Comparison of ENCODE assay signal across 12 cellular contexts in the genomic region with DNA sequence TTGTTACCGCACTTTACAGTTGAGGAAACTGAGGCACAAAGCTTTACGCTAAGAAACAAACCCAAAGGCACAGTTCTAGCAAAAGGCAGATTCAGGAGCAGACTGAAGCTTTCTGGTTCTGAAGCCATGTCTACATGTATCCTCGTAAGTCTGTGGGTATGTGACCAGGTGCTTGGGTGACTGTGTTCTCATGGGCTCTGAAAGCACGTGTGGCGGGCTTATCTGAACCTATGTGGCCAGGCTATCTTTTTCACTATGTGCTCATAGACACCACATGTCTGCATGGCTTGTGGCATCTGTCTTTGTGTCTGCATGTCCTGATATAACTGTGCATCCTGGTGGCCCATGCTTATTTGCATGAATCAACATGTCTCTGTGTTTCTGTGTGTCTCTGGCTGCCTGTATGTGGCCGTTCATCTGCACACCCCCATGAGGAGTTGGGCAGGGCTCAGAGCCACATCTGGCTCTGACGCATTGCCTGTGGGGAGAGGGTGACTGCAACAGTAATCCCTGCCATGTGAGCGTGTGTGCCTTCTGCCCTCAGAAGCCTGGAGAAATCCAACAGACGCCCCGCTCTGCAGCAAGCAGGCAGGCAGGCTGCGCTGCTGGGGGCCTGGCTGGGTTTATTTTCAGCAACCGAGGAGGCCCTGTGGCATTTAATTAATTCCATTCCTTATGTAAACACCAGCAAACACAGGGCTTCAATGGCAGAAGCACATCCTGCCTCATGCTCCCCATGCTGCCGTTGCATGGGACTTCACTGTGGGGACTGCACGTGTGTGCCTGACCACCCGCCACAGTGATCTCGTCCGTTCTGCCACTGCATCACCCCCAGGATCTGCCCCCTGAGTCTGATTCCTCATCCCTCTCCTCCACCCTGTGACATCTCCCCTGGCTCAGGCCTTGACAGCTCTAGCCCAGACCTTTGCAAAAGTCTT.
DNase-seq lines count a peak whose midpoint lies in the region; ATAC-seq and TF ChIP-seq lines count a peak whose summit lies in the region.
"Had no signal": no experiment of that assay in that cellular context is flagged by ENCODE, and none has a peak within 500 bp of the region (broad histone marks: within the 10 kb centered on the region; RNA-seq: fewer than 3 reads in every experiment).

No MANE protein-coding gene starts in this region.

- no peaks in the 10 kb centered on the region for H3K9me3 Mint-ChIP-seq in activated CD8-positive, alpha-beta memory T cell treated with anti-CD3 and anti-CD28 coated beads, Interleukin-2, amount 10 ng/mL, durations not matched to agents 7 days and 5 days (ENCODE audit: low read depth)
- H3K9me3 Mint-ChIP-seq in activated naive CD4-positive, alpha-beta T cell treated with anti-CD3 and anti-CD28 coated beads, Interleukin-2, amount 50 U/mL, for 72 hours: no peaks in the 10 kb centered on the region
- H3K9me3 Mint-ChIP-seq: T-helper 1 cell treated with Interleukin-12 subunit alpha and Interleukin-12 subunit beta and Interleukin-4 antibody, amounts not matched to agents 30 μg/mL and 1 μg/mL, for 36 hours had no signal

- H3K36me3 Mint-ChIP-seq in activated CD8-positive, alpha-beta memory T cell treated with anti-CD3 and anti-CD28 coated beads, Interleukin-2, amount 10 ng/mL, durations not matched to agents 7 days and 5 days: no peaks in the 10 kb centered on the region
- no peaks in the 10 kb centered on the region for H3K36me3 Mint-ChIP-seq in activated naive CD4-positive, alpha-beta T cell treated with anti-CD3 and anti-CD28 coated beads, Interleukin-2, amount 50 U/mL, for 72 hours
- H3K36me3 Mint-ChIP-seq: CD4-positive, CD25-positive, alpha-beta regulatory T cell; memory B cell had no signal

- H3K4me1 Mint-ChIP-seq in activated CD8-positive, alpha-beta memory T cell treated with anti-CD3 and anti-CD28 coated beads, Interleukin-2, amount 10 ng/mL, durations not matched to agents 7 days and 5 days: no peaks in the 10 kb centered on the region
- H3K4me1 Mint-ChIP-seq: CD4-positive, CD25-positive, alpha-beta regulatory T cell; memory B cell had no signal

- H3K27ac Mint-ChIP-seq in activated CD8-positive, alpha-beta memory T cell treated with anti-CD3 and anti-CD28 coated beads, Interleukin-2, amount 10 ng/mL, durations not matched to agents 7 days and 5 days: no peak overlapping the region
- H3K27ac Mint-ChIP-seq in activated naive CD4-positive, alpha-beta T cell treated with anti-CD3 and anti-CD28 coated beads, Interleukin-2, amount 50 U/mL, for 72 hours: no peak overlapping the region
- H3K27ac Mint-ChIP-seq: CD4-positive, CD25-positive, alpha-beta regulatory T cell; memory B cell; T-helper 1 cell treated with Interleukin-12 subunit alpha and Interleukin-12 subunit beta and Interleukin-4 antibody, amounts not matched to agents 30 μg/mL and 1 μg/mL, for 36 hours had no signal

- no peak for TF ChIP-seq CTCF in BE2C (IDR thresholded peaks at IDR 0.05; ENCODE audit: low read depth, low read length)
- TF ChIP-seq CTCF in HFF-Myc (IDR thresholded peaks at IDR 0.05; ENCODE audit: low read depth, low read length, missing control alignments): no peak

- no peak overlapping the region for H3K4me3 Mint-ChIP-seq in activated CD8-positive, alpha-beta memory T cell treated with anti-CD3 and anti-CD28 coated beads, Interleukin-2, amount 10 ng/mL, durations not matched to agents 7 days and 5 days
- H3K4me3 Mint-ChIP-seq: CD4-positive, CD25-positive, alpha-beta regulatory T cell; memory B cell; T-helper 1 cell treated with Interleukin-12 subunit alpha and Interleukin-12 subunit beta and Interleukin-4 antibody, amounts not matched to agents 30 μg/mL and 1 μg/mL, for 36 hours had no signal

- ATAC-seq in activated CD8-positive, alpha-beta memory T cell treated with anti-CD3 and anti-CD28 coated beads, Interleukin-2, amount 10 ng/mL, durations not matched to agents 7 days and 5 days: no peak
- no peak for ATAC-seq in activated naive CD4-positive, alpha-beta T cell treated with anti-CD3 and anti-CD28 coated beads, Interleukin-2, amount 50 U/mL, for 72 hours

- H3K27me3 Mint-ChIP-seq in activated CD8-positive, alpha-beta memory T cell treated with anti-CD3 and anti-CD28 coated beads, Interleukin-2, amount 10 ng/mL, durations not matched to agents 7 days and 5 days: no peaks in the 10 kb centered on the region

- peak; percentile 66 for DNase-seq in BE2C
- DNase-seq in HFF-Myc (ENCODE audit: extremely low read depth, low read depth): peak; percentile 88
- DNase-seq in amniotic epithelial cell (ENCODE audit: low read depth): peak; percentile 68
- peak; percentile 79 for DNase-seq in mesenteric fat pad (ENCODE audit: low spot score)
- DNase-seq in activated CD8-positive, alpha-beta memory T cell treated with anti-CD3 and anti-CD28 coated beads, Interleukin-2, amount 10 ng/mL, durations not matched to agents 7 days and 5 days: no peak
- DNase-seq in activated naive CD4-positive, alpha-beta T cell treated with anti-CD3 and anti-CD28 coated beads, Interleukin-2, amount 50 U/mL, for 72 hours (ENCODE audit: low spot score in 2 of 2): no peak
- DNase-seq in activated CD4-positive, alpha-beta T cell treated with anti-CD3 and anti-CD28 coated beads for 4 hours: no peak
- no peak for DNase-seq in RPMI8226
- DNase-seq: activated CD4-positive, alpha-beta T cell treated with anti-CD3 and anti-CD28 coated beads, Interleukin-2, amount 50 U/mL, for 4 hours; CD4-positive, CD25-positive, alpha-beta regulatory T cell had no signal

- CTCF ChIA-PET in activated CD8-positive, alpha-beta memory T cell treated with anti-CD3 and anti-CD28 coated beads, Interleukin-2, amount 10 ng/mL, durations not matched to agents 7 days and 5 days (lab: Charles Lee): no interaction called here

- H3K27me3 ChIP-seq in BE2C: no peaks in the 10 kb centered on the region

- H3K4me1 ChIP-seq in BE2C: peaks cover 9% of the 10 kb centered on the region; the same call in 1 of the 2 replicates

- H3K36me3 ChIP-seq in BE2C: no peaks in the 10 kb centered on the region

- H3K9me3 ChIP-seq in BE2C: no peaks in the 10 kb centered on the region

- no peak overlapping the region for H3K4me3 ChIP-seq in BE2C (ENCODE audit: low read depth, low read length)
- H3K4me3 ChIP-seq in HFF-Myc (replicated peaks; ENCODE audit: low read depth, low read length): no peak overlapping the region

Comparison
In these comparisons a context has a peak if more than half of its experiments do, and no peak if none do; other contexts are left out.
1. DNase-seq: peak in BE2C (single experiment), HFF-Myc (single experiment), amniotic epithelial cell (single experiment) and mesenteric fat pad (single experiment); none in activated CD8-positive, alpha-beta memory T cell treated with anti-CD3 and anti-CD28 coated beads, Interleukin-2, amount 10 ng/mL, durations not matched to agents 7 days and 5 days (single experiment), activated naive CD4-positive, alpha-beta T cell treated with anti-CD3 and anti-CD28 coated beads, Interleukin-2, amount 50 U/mL, for 72 hours (0 of 2), activated CD4-positive, alpha-beta T cell treated with anti-CD3 and anti-CD28 coated beads for 4 hours (0 of 2) and RPMI8226 (single experiment).